8 cellular contexts compared by ENCODE assay signal in the genomic region with DNA sequence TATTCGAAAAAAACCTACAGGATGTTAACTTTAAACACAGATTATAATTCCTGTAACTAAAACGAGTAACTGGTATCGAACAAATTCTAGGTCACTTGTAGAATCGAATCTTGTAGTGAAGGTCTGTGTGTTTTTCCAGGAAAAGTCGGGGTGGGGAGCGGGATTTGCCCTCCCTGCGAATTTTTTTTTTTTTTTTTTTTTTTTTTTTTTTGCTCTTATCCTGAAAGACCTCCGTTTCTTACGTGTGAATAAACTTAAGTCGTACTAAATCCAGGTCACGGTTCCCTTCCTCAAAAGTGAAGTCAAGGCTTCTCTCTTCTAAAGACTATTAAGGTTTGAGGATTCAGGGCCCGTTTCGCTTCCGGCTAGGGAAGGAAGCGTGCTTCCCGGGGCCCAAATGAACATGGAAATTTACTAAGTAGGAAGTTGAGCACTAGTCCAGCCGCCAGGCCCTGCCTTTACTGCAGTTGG. TPM values are rescaled to one million over a fixed set of nuclear protein-coding genes. Genes with fewer than 3 reads are reported as not detected.
DNase-seq lines count a peak whose midpoint lies in the region; ATAC-seq and TF ChIP-seq lines count a peak whose summit lies in the region.

No MANE protein-coding gene starts in this region.

- H3K4me3 ChIP-seq in cardiac fibroblast (replicated peaks in 1 of 2; ENCODE audit: low read depth in 2 of 2, low read length in 2 of 2): peak overlapping the region; percentile 73 to 81
- H3K4me3 ChIP-seq in mucosa of descending colon: peak overlapping the region; percentile 48

- ATAC-seq in GM18870 (IDR thresholded peaks at IDR 0.05; ENCODE audit: unreplicated experiment): peak; percentile 4
- ATAC-seq in mucosa of descending colon: no peak
- no peak for ATAC-seq in GM19467 (IDR thresholded peaks at IDR 0.05; ENCODE audit: unreplicated experiment)
- no peak for ATAC-seq in GM18519 (IDR thresholded peaks at IDR 0.05; ENCODE audit: low FRiP score, unreplicated experiment)
- no peak for ATAC-seq in GM21528 (IDR thresholded peaks at IDR 0.05; ENCODE audit: low FRiP score, unreplicated experiment)

- H3K4me1 ChIP-seq in mucosa of descending colon (ENCODE audit: low read depth): peaks cover 28% of the 10 kb centered on the region

- no peaks in the 10 kb centered on the region for H3K36me3 ChIP-seq in mucosa of descending colon (ENCODE audit: low read depth)

- TF ChIP-seq CTCF in cardiac fibroblast (IDR thresholded peaks at IDR 0.05; ENCODE audit: low read depth, low read length) (no peak), mucosa of descending colon (IDR thresholded peaks at IDR 0.05) (no peak)

- DNase-seq in NCI-H460 (ENCODE audit: extremely low read depth, low read depth) (peak; percentile 29), cardiac fibroblast (ENCODE audit: low read depth in 2 of 2) (peak in 1 of 2 donors; percentile 67), mucosa of descending colon (no peak), NCI-H2171 treated with DMSO at 0.1 percent for 48 hours (lab: John Stamatoyannopoulos, UW) (no peak)

- intact Hi-C loops in mucosa of descending colon (cut with DNase I, micrococcal nuclease): loop anchor here in 1 of 2 donors (10.0 kb wide), 1 partner anchor 97 kb away; no protein-coding TSS in a partner anchor

- H3K9me3 ChIP-seq in mucosa of descending colon: no peaks in the 10 kb centered on the region

RNA-seq across cellular contexts. Expression of a gene that starts 0.8 kb away (rescaled TPM):
- total RNA-seq in NCI-H460 (2014; rRNA removed; shearing (Covaris generic)): 43.1 and 48.7 TPM in 2 replicates
- polyA plus RNA-seq in NCI-H460 (2014; cell fraction: nucleus; rRNA removed): 9.2 and 24.4 TPM in 2 replicates
- 10 to 100 TPM; 33.1 to 56.1 (median 44.1) TPM for total RNA-seq in mucosa of descending colon
